ENCODE assay signal across 11 cellular contexts in genomic region chr15:47374222-47374621, GRCh38.
A peak's percentile ranks its signal among the peaks of the same experiment; 100 is the strongest.
DNase-seq lines count a peak whose midpoint lies in the region; ATAC-seq and TF ChIP-seq lines count a peak whose summit lies in the region.
"Had no signal": no experiment of that assay in that cellular context is flagged by ENCODE, and none has a peak within 500 bp of the region (broad histone marks: within the 10 kb centered on the region; RNA-seq: fewer than 3 reads in every experiment).

No MANE protein-coding gene starts in this region.

- no peaks in the 10 kb centered on the region for H3K27me3 Mint-ChIP-seq in HFFc6 (ENCODE audit: insufficient read depth)
- H3K27me3 Mint-ChIP-seq: activated B cell treated with CpG ODN at 0.5 μM for 24 hours had no signal

- no peak overlapping the region for H3K27ac Mint-ChIP-seq in HFFc6
- no peak overlapping the region for H3K27ac Mint-ChIP-seq in activated naive CD4-positive, alpha-beta T cell treated with anti-CD3 and anti-CD28 coated beads, Interleukin-2, amount 50 U/mL, for 72 hours
- H3K27ac Mint-ChIP-seq: activated B cell treated with CpG ODN at 0.5 μM for 24 hours had no signal

- no peaks in the 10 kb centered on the region for H3K9me3 Mint-ChIP-seq in HFFc6
- H3K9me3 Mint-ChIP-seq in activated naive CD4-positive, alpha-beta T cell treated with anti-CD3 and anti-CD28 coated beads, Interleukin-2, amount 50 U/mL, for 72 hours: peaks cover 0 to 7% of the 10 kb centered on the region in 2 donors
- H3K9me3 Mint-ChIP-seq: activated B cell treated with CpG ODN at 0.5 μM for 24 hours had no signal

- no peak overlapping the region for H3K4me3 Mint-ChIP-seq in HFFc6
- H3K4me3 Mint-ChIP-seq: activated B cell treated with CpG ODN at 0.5 μM for 24 hours had no signal

- H3K9me3 ChIP-seq in BE2C: no peaks in the 10 kb centered on the region

- ATAC-seq in SK-N-SH treated with all-trans-retinoic acid at 6 μM for 48 hours (peak; percentile 28; the same call in 1 of the 3 replicates), GM21786 (IDR thresholded peaks at IDR 0.05; ENCODE audit: unreplicated experiment) (no peak)
- ATAC-seq in activated naive CD4-positive, alpha-beta T cell treated with anti-CD3 and anti-CD28 coated beads, Interleukin-2, amount 50 U/mL, for 72 hours: no peak
- ATAC-seq: right cardiac atrium had no signal

- no peaks in the 10 kb centered on the region for H3K36me3 ChIP-seq in BE2C

- H3K4me3 ChIP-seq in BE2C (ENCODE audit: low read depth, low read length): no peak overlapping the region

- DNase-seq in BE2C: peak; percentile 21
- DNase-seq in HFFc6: peak; percentile 34
- DNase-seq in hepatic stellate cell (ENCODE audit: low spot score): peak; percentile 16
- DNase-seq in activated naive CD4-positive, alpha-beta T cell treated with anti-CD3 and anti-CD28 coated beads, Interleukin-2, amount 50 U/mL, for 72 hours (ENCODE audit: low spot score in 2 of 2): no peak
- no peak for DNase-seq in NCI-H187 treated with DMSO at 0.1 percent for 48 hours (lab: John Stamatoyannopoulos, UW)
- no peak for DNase-seq in SKM-1 treated with dmso at 0.1 percent for 144 hours (lab: John Stamatoyannopoulos, UW; ENCODE audit: unreplicated experiment)
- DNase-seq: activated B cell treated with CpG ODN at 0.5 μM for 24 hours; activated naive CD4-positive, alpha-beta T cell; right cardiac atrium had no signal

- TF ChIP-seq CTCF in BE2C (IDR thresholded peaks at IDR 0.05; ENCODE audit: low read depth, low read length): peak; percentile 86
- peak; percentile 75 for TF ChIP-seq CTCF in HFFc6 (IDR thresholded peaks at IDR 0.05)

- peaks cover 6% of the 10 kb centered on the region for H3K4me1 Mint-ChIP-seq in HFFc6 (ENCODE audit: low read depth)
- H3K4me1 Mint-ChIP-seq: activated B cell treated with CpG ODN at 0.5 μM for 24 hours had no signal

- H3K36me3 Mint-ChIP-seq in HFFc6 (ENCODE audit: low read depth): no peaks in the 10 kb centered on the region
- H3K36me3 Mint-ChIP-seq in activated naive CD4-positive, alpha-beta T cell treated with anti-CD3 and anti-CD28 coated beads, Interleukin-2, amount 50 U/mL, for 72 hours: no peaks in the 10 kb centered on the region

- no peaks in the 10 kb centered on the region for H3K4me1 ChIP-seq in BE2C

- H3K27me3 ChIP-seq in BE2C: no peaks in the 10 kb centered on the region

TF ChIP-seq in SK-N-SH treated with all-trans-retinoic acid at 6 μM for 48 hours, 23 proteins besides CTCF, POLR2A, EP300 and RAD21:
- TF ChIP-seq CSDC2 (CRISPR knock-in tag; IDR thresholded peaks at IDR 0.05): no peak
- TF ChIP-seq ZNF565 (CRISPR knock-in tag; conservative IDR thresholded peaks at IDR 0.05; ENCODE audit: low read depth): no peak
- no peak for TF ChIP-seq POU6F1 (CRISPR knock-in tag; IDR thresholded peaks at IDR 0.05; ENCODE audit: borderline replicate concordance, low read depth)
- TF ChIP-seq ZNF70 (CRISPR knock-in tag; IDR thresholded peaks at IDR 0.05): no peak
- TF ChIP-seq TSHZ2 (CRISPR knock-in tag; IDR thresholded peaks at IDR 0.05): no peak
- no peak for TF ChIP-seq TCF4 (CRISPR knock-in tag; IDR thresholded peaks at IDR 0.05; ENCODE audit: borderline replicate concordance)
- TF ChIP-seq ARNTL (CRISPR knock-in tag; IDR thresholded peaks at IDR 0.05; ENCODE audit: borderline replicate concordance, low read depth): no peak
- TF ChIP-seq OSR1 (CRISPR knock-in tag; IDR thresholded peaks at IDR 0.05): no peak
- TF ChIP-seq PATZ1 (CRISPR knock-in tag; IDR thresholded peaks at IDR 0.05; ENCODE audit: borderline replicate concordance): no peak
- no peak for TF ChIP-seq BACH2 (CRISPR knock-in tag; IDR thresholded peaks at IDR 0.05; ENCODE audit: borderline replicate concordance)
- no peak for TF ChIP-seq ZFP3 (CRISPR knock-in tag; IDR thresholded peaks at IDR 0.05)
- TF ChIP-seq CREB5 (CRISPR knock-in tag; IDR thresholded peaks at IDR 0.05; ENCODE audit: low read depth): no peak

Comparison
In these comparisons a context has a peak if more than half of its experiments do, and no peak if none do; other contexts are left out.
1. DNase-seq: peak in BE2C (single experiment), HFFc6 (single experiment) and hepatic stellate cell (single experiment); none in activated naive CD4-positive, alpha-beta T cell treated with anti-CD3 and anti-CD28 coated beads, Interleukin-2, amount 50 U/mL, for 72 hours (0 of 2), NCI-H187 treated with DMSO at 0.1 percent for 48 hours (single experiment) and SKM-1 treated with dmso at 0.1 percent for 144 hours (single experiment).